Comparison of ENCODE assay signal across 10 cellular contexts in the genomic region with DNA sequence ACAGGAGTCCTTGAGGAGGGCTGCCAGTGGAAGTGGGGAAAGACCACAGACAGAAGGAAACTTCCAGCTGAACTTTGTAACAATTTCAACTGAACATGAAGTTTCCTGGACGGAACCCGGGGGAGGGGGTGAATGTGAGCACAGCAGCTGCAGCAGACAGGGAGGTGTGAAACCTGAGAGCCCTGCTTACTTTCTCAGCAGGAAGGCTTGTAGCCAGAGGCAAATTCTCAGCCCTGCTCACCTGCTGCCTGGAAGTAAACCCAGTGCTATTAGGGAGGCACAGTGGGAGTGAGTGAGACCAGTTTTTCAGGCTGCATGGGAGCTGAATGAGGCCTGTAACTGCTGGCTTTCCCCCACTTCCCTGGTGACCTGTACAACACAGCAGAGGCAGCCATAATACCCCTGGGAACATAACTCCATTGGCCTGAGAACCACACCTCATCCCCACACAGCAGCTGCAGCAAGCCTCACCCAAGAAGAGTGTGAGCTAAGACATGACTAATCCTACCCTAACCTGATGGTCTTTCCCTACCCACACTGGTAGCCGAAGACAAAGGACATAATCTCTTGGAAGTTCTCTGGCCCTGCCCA. TPM values are rescaled to one million over a fixed set of nuclear protein-coding genes. Genes with fewer than 3 reads are reported as not detected.
DNase-seq lines count a peak whose midpoint lies in the region; ATAC-seq and TF ChIP-seq lines count a peak whose summit lies in the region.
"Had no signal": no experiment of that assay in that cellular context is flagged by ENCODE, and none has a peak within 500 bp of the region (broad histone marks: within the 10 kb centered on the region; RNA-seq: fewer than 3 reads in every experiment).

No MANE protein-coding gene starts in this region.

- peaks cover 13% of the 10 kb centered on the region for H3K27me3 Mint-ChIP-seq in activated T-helper 2 cell treated with anti-CD3 and anti-CD28 coated beads, Interferon-gamma antibody, Interleukin-2, Interleukin-4, amounts not matched to agents 10 μg/mL and 5 μg/mL and 100 μg/mL, durations not matched to agents 14 hours and 24 hours and 36 hours (ENCODE audit: low read depth)
- peaks cover 2 to 31% (median 23%) of the 10 kb centered on the region in 5 donors for H3K27me3 Mint-ChIP-seq in naive thymus-derived CD4-positive, alpha-beta T cell

- no peaks in the 10 kb centered on the region for H3K9me3 Mint-ChIP-seq in activated T-helper 2 cell treated with anti-CD3 and anti-CD28 coated beads, Interferon-gamma antibody, Interleukin-2, Interleukin-4, amounts not matched to agents 10 μg/mL and 5 μg/mL and 100 μg/mL, durations not matched to agents 14 hours and 24 hours and 36 hours
- H3K9me3 Mint-ChIP-seq in naive thymus-derived CD4-positive, alpha-beta T cell, result peaks cover 0 to 41% (median 18%) of the 10 kb centered on the region in 11 donors

- H3K27ac ChIP-seq in epithelial cell of prostate (peak overlapping the region; percentile 89), upper lobe of right lung (no peak overlapping the region)
- no peak overlapping the region for H3K27ac ChIP-seq in naive thymus-derived CD4-positive, alpha-beta T cell (ENCODE audit: low read depth, low read length)

- H3K27ac Mint-ChIP-seq in activated T-helper 2 cell treated with anti-CD3 and anti-CD28 coated beads, Interferon-gamma antibody, Interleukin-2, Interleukin-4, amounts not matched to agents 10 μg/mL and 5 μg/mL and 100 μg/mL, durations not matched to agents 14 hours and 24 hours and 36 hours, result no peak overlapping the region
- no peak overlapping the region for H3K27ac Mint-ChIP-seq in naive thymus-derived CD4-positive, alpha-beta T cell

- H3K4me1 Mint-ChIP-seq in activated T-helper 2 cell treated with anti-CD3 and anti-CD28 coated beads, Interferon-gamma antibody, Interleukin-2, Interleukin-4, amounts not matched to agents 10 μg/mL and 5 μg/mL and 100 μg/mL, durations not matched to agents 14 hours and 24 hours and 36 hours (ENCODE audit: low read depth), result no peaks in the 10 kb centered on the region
- H3K4me1 Mint-ChIP-seq in naive thymus-derived CD4-positive, alpha-beta T cell, result no peaks in the 10 kb centered on the region

- POLR2A ChIA-PET in naive thymus-derived CD4-positive, alpha-beta T cell (lab: Charles Lee), result no interaction called here

- CTCF ChIA-PET in naive thymus-derived CD4-positive, alpha-beta T cell (lab: Charles Lee), result no interaction called here

- no peaks in the 10 kb centered on the region for H3K36me3 Mint-ChIP-seq in activated T-helper 2 cell treated with anti-CD3 and anti-CD28 coated beads, Interferon-gamma antibody, Interleukin-2, Interleukin-4, amounts not matched to agents 10 μg/mL and 5 μg/mL and 100 μg/mL, durations not matched to agents 14 hours and 24 hours and 36 hours (ENCODE audit: low read depth)
- H3K36me3 Mint-ChIP-seq in naive thymus-derived CD4-positive, alpha-beta T cell, result peaks cover 0 to 14% (median 0%) of the 10 kb centered on the region in 5 donors

- H3K4me3 ChIP-seq in upper lobe of right lung, result no peak overlapping the region
- no peak overlapping the region for H3K4me3 ChIP-seq in naive thymus-derived CD4-positive, alpha-beta T cell (ENCODE audit: low read length)

- no peaks in the 10 kb centered on the region for H3K4me1 ChIP-seq in upper lobe of right lung
- H3K4me1 ChIP-seq in naive thymus-derived CD4-positive, alpha-beta T cell (ENCODE audit: control insufficient read depth in 2 of 2, insufficient read depth in 2 of 2, low read length in 2 of 2), result no peaks in the 10 kb centered on the region

- H3K9me3 ChIP-seq in upper lobe of right lung, result no peaks in the 10 kb centered on the region
- peaks cover 0 to 12% (median 0%) of the 10 kb centered on the region in 3 experiments for H3K9me3 ChIP-seq in naive thymus-derived CD4-positive, alpha-beta T cell (ENCODE audit: control insufficient read depth in 2 of 3, low read length in 3 of 3)

- no peaks in the 10 kb centered on the region for H3K36me3 ChIP-seq in upper lobe of right lung
- H3K36me3 ChIP-seq in naive thymus-derived CD4-positive, alpha-beta T cell (ENCODE audit: control insufficient read depth in 2 of 3, insufficient read depth in 3 of 3, low read length in 3 of 3), result no peaks in the 10 kb centered on the region

- ATAC-seq in upper lobe of right lung, result peak; percentile 12
- no peak for ATAC-seq in naive thymus-derived CD4-positive, alpha-beta T cell

- intact Hi-C loops in upper lobe of right lung (cut with DNase I), result no loop called here
- intact Hi-C loops in activated T-helper 2 cell treated with anti-CD3 and anti-CD28 coated beads, Interferon-gamma antibody, Interleukin-2, Interleukin-4, amounts not matched to agents 10 μg/mL and 5 μg/mL and 100 μg/mL, durations not matched to agents 14 hours and 24 hours and 36 hours (cut with micrococcal nuclease), result no loop called here
- intact Hi-C loops in naive thymus-derived CD4-positive, alpha-beta T cell (cut with micrococcal nuclease), result no loop called here

- no peak for TF ChIP-seq CTCF in upper lobe of right lung (IDR thresholded peaks at IDR 0.05)

- no peak overlapping the region for H3K4me3 Mint-ChIP-seq in activated T-helper 2 cell treated with anti-CD3 and anti-CD28 coated beads, Interferon-gamma antibody, Interleukin-2, Interleukin-4, amounts not matched to agents 10 μg/mL and 5 μg/mL and 100 μg/mL, durations not matched to agents 14 hours and 24 hours and 36 hours (ENCODE audit: low read depth)
- H3K4me3 Mint-ChIP-seq in naive thymus-derived CD4-positive, alpha-beta T cell, result no peak overlapping the region

- H3K27me3 ChIP-seq in upper lobe of right lung, result no peaks in the 10 kb centered on the region
- no peaks in the 10 kb centered on the region for H3K27me3 ChIP-seq in naive thymus-derived CD4-positive, alpha-beta T cell (ENCODE audit: control insufficient read depth in 2 of 2, insufficient read depth in 2 of 2, low read length in 2 of 2)

- DNase-seq in NCI-H82 (lab: John Stamatoyannopoulos, UW), result peak; percentile 27
- no peak for DNase-seq in NCI-H82 treated with DMSO at 0.1 percent for 48 hours (lab: John Stamatoyannopoulos, UW; ENCODE audit: unreplicated experiment)
- peak; percentile 84 for DNase-seq in NCI-H2196 treated with DMSO at 0.1 percent for 48 hours (lab: John Stamatoyannopoulos, UW; ENCODE audit: unreplicated experiment)
- peak; percentile 98 for DNase-seq in epithelial cell of prostate (ENCODE audit: low read depth, low spot score)
- no peak for DNase-seq in upper lobe of right lung
- DNase-seq in kidney glomerular epithelial cell (lab: John Stamatoyannopoulos, UW), result no peak
- DNase-seq in activated T-helper 2 cell treated with anti-CD3 and anti-CD28 coated beads, Interferon-gamma antibody, Interleukin-2, Interleukin-4, amounts not matched to agents 10 μg/mL and 5 μg/mL and 100 μg/mL, durations not matched to agents 14 hours and 24 hours and 36 hours (ENCODE audit: low spot score), result no peak
- no peak for DNase-seq in naive thymus-derived CD4-positive, alpha-beta T cell
- DNase-seq: activated naive CD4-positive, alpha-beta T cell treated with anti-CD3 and anti-CD28 coated beads, Interleukin-2, amount 50 U/mL, for 16 hours had no signal

RNA-seq across cellular contexts. Expression of a gene that starts 9.6 kb away (rescaled TPM):
- total RNA-seq in upper lobe of right lung, result not detected
- not detected in 2 replicates for total RNA-seq in activated T-helper 2 cell treated with anti-CD3 and anti-CD28 coated beads, Interferon-gamma antibody, Interleukin-2, Interleukin-4, amounts not matched to agents 10 μg/mL and 5 μg/mL and 100 μg/mL, durations not matched to agents 14 hours and 24 hours and 36 hours
- total RNA-seq in naive thymus-derived CD4-positive, alpha-beta T cell, result not detected
- polyA plus RNA-seq in naive thymus-derived CD4-positive, alpha-beta T cell, result not detected
- total RNA-seq: A172 had no signal

RNA-seq across cellular contexts. Expression of a gene that starts 27.8 kb away (rescaled TPM):
- total RNA-seq in upper lobe of right lung, result not detected
- not detected in 2 replicates for total RNA-seq in activated T-helper 2 cell treated with anti-CD3 and anti-CD28 coated beads, Interferon-gamma antibody, Interleukin-2, Interleukin-4, amounts not matched to agents 10 μg/mL and 5 μg/mL and 100 μg/mL, durations not matched to agents 14 hours and 24 hours and 36 hours
- not detected for total RNA-seq in naive thymus-derived CD4-positive, alpha-beta T cell
- polyA plus RNA-seq in naive thymus-derived CD4-positive, alpha-beta T cell, result not detected
- total RNA-seq: A172 had no signal

RNA-seq across cellular contexts. Expression of a gene that starts 28.6 kb away (rescaled TPM):
- total RNA-seq in upper lobe of right lung, result not detected
- total RNA-seq in activated T-helper 2 cell treated with anti-CD3 and anti-CD28 coated beads, Interferon-gamma antibody, Interleukin-2, Interleukin-4, amounts not matched to agents 10 μg/mL and 5 μg/mL and 100 μg/mL, durations not matched to agents 14 hours and 24 hours and 36 hours, result not detected in 2 replicates
- total RNA-seq in naive thymus-derived CD4-positive, alpha-beta T cell, result not detected
- polyA plus RNA-seq in naive thymus-derived CD4-positive, alpha-beta T cell, result not detected
- total RNA-seq: A172 had no signal

RNA-seq across cellular contexts. Expression of a gene that starts 51.5 kb away (rescaled TPM):
- total RNA-seq in upper lobe of right lung, result not detected
- total RNA-seq in activated T-helper 2 cell treated with anti-CD3 and anti-CD28 coated beads, Interferon-gamma antibody, Interleukin-2, Interleukin-4, amounts not matched to agents 10 μg/mL and 5 μg/mL and 100 μg/mL, durations not matched to agents 14 hours and 24 hours and 36 hours, result not detected in 2 replicates
- total RNA-seq in naive thymus-derived CD4-positive, alpha-beta T cell, result not detected
- polyA plus RNA-seq in naive thymus-derived CD4-positive, alpha-beta T cell, result not detected
- total RNA-seq: A172 had no signal

Comparison
In these comparisons a context has a peak if more than half of its experiments do, and no peak if none do; other contexts are left out.
1. DNase-seq: peak in NCI-H82 (single experiment), NCI-H2196 treated with DMSO at 0.1 percent for 48 hours (single experiment) and epithelial cell of prostate (single experiment); none in NCI-H82 treated with DMSO at 0.1 percent for 48 hours (single experiment), upper lobe of right lung (single experiment), kidney glomerular epithelial cell (single experiment), activated T-helper 2 cell treated with anti-CD3 and anti-CD28 coated beads, Interferon-gamma antibody, Interleukin-2, Interleukin-4, amounts not matched to agents 10 μg/mL and 5 μg/mL and 100 μg/mL, durations not matched to agents 14 hours and 24 hours and 36 hours (single experiment) and naive thymus-derived CD4-positive, alpha-beta T cell (0 of 9).